ENCODE assay signal across 9 cellular contexts in the genomic region with DNA sequence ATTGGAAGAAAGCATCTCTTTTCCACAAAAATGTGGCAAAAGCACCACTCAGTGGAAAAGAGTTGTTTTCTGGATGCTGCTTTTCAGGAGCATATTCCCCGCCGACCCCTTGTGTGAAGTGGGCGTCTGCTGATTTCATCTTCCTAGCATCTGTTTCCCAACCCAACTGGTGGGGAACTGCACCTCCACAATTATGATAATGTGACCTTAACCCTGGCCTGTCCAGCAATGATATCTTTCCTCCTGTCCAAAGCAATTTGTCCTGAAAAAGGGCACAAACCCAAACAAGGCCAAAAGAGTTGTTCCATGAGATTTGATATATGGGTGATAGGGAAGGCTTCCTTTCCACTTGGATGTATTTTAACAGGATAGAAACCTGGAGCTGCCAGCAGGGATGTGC. TPM values are rescaled to one million over a fixed set of nuclear protein-coding genes. Genes with fewer than 3 reads are reported as not detected.
"Had no signal": no experiment of that assay in that cellular context is flagged by ENCODE, and none has a peak within 500 bp of the region (broad histone marks: within the 10 kb centered on the region; RNA-seq: fewer than 3 reads in every experiment).

No MANE protein-coding gene starts in this region.

- H3K9me3 ChIP-seq: HAP-1 had no signal

- H3K27ac ChIP-seq: GM23248 had no signal

- H3K36me3 ChIP-seq: HAP-1 had no signal

- H3K4me1 ChIP-seq: HAP-1 had no signal

- H2AFZ ChIP-seq: GM23248, GM23338 had no signal

- H3K4me3 ChIP-seq: GM23248, GM23338, HAP-1 had no signal

- DNase-seq: GM23248, GOT3, H7, H9, HCEC 1CT, HFFc6 had no signal

- H3K4me2 ChIP-seq: GM23338 had no signal

RNA-seq across cellular contexts. Expression of a gene that starts 14.0 kb away (rescaled TPM):
- total RNA-seq: GM23248, H4, HFFc6 had no signal
